In genomic region chr6:127483399-127484055, GRCh38 we compare ENCODE assay signal across 9 cellular contexts. TPM values are rescaled to one million over a fixed set of nuclear protein-coding genes. Genes with fewer than 3 reads are reported as not detected.
DNase-seq lines count a peak whose midpoint lies in the region; ATAC-seq and TF ChIP-seq lines count a peak whose summit lies in the region.
"Had no signal": no experiment of that assay in that cellular context is flagged by ENCODE, and none has a peak within 500 bp of the region (broad histone marks: within the 10 kb centered on the region; RNA-seq: fewer than 3 reads in every experiment).

No MANE protein-coding gene starts in this region.

- BruUV-seq in Calu3 (replicated peaks; lab: Mats Ljungman, UMichigan), result no TSS peak

- H3K9me3 ChIP-seq in upper lobe of left lung, result no peaks in the 10 kb centered on the region

- DNase-seq in Calu3 (no peak), glutamatergic neuron (no peak), COR-L47 (lab: John Stamatoyannopoulos, UW) (no peak), upper lobe of left lung (no peak), nucleus accumbens (lab: John Stamatoyannopoulos, UW) (no peak), RWPE1 (ENCODE audit: low spot score) (no peak)

- H3K9ac ChIP-seq in KMS-11, result peak overlapping the region; percentile 35; the same call in 1 of the 2 replicates
- H3K9ac ChIP-seq: parathyroid adenoma had no signal

- WGBS in upper lobe of left lung, 2 donors, result 78 to 80% methylated on average over 5 of the region's 5 CpGs

- CTCF ChIA-PET in Calu3 (lab: Charles Lee), result interaction anchor here (0.7 to 0.9 kb wide), 2 partner anchors 32 to 36 kb away, joined by 3 to 7 read pairs; partner anchors contain the start of gene MTCL3
- CTCF ChIA-PET in RWPE1 (lab: Yijun Ruan, JAX), result no interaction called here

- H3K4me3 Mint-ChIP-seq in Calu3 (ENCODE audit: low read depth, unreplicated experiment) (peak overlapping the region; percentile 47), glutamatergic neuron (ENCODE audit: unreplicated experiment) (no peak overlapping the region)

- H3K36me3 ChIP-seq in KMS-11 (ENCODE audit: insufficient read depth), result no peaks in the 10 kb centered on the region
- no peaks in the 10 kb centered on the region for H3K36me3 ChIP-seq in upper lobe of left lung

- peak overlapping the region; percentile 77 for H3K27ac Mint-ChIP-seq in Calu3 (ENCODE audit: unreplicated experiment)
- H3K27ac Mint-ChIP-seq in glutamatergic neuron (ENCODE audit: unreplicated experiment), result peak overlapping the region; percentile 3

- peak; percentile 7 for ATAC-seq in GM21717 (IDR thresholded peaks at IDR 0.05; ENCODE audit: unreplicated experiment)
- ATAC-seq in upper lobe of left lung (ENCODE audit: low FRiP score in 2 of 2), result no peak

- H3K27me3 Mint-ChIP-seq in Calu3 (ENCODE audit: unreplicated experiment) (no peaks in the 10 kb centered on the region), glutamatergic neuron (ENCODE audit: unreplicated experiment) (no peaks in the 10 kb centered on the region)

- H4K20me1 ChIP-seq in KMS-11 (ENCODE audit: insufficient read depth), result no peaks in the 10 kb centered on the region

- no peaks in the 10 kb centered on the region for H3K79me2 ChIP-seq in KMS-11 (ENCODE audit: insufficient read depth, low read depth)
- H3K79me2 ChIP-seq: parathyroid adenoma had no signal

- no peak for TF ChIP-seq POLR2A in upper lobe of left lung (IDR thresholded peaks at IDR 0.05)

- TF ChIP-seq EP300 in upper lobe of left lung (IDR thresholded peaks at IDR 0.05), result no peak

- no peaks in the 10 kb centered on the region for H3K27me3 ChIP-seq in KMS-11 (ENCODE audit: insufficient read depth, low read depth)
- no peaks in the 10 kb centered on the region for H3K27me3 ChIP-seq in upper lobe of left lung

- H3K4me3 ChIP-seq in KMS-11 (IDR thresholded peaks at IDR 0.05; ENCODE audit: insufficient read depth, low read depth, low read length), result no peak overlapping the region
- H3K4me3 ChIP-seq in upper lobe of left lung, result no peak overlapping the region

- H3K27ac ChIP-seq in KMS-11, result peak overlapping the region; percentile 81
- peak overlapping the region in 1 of 4 donors; percentile 8 for H3K27ac ChIP-seq in upper lobe of left lung
- no peak overlapping the region for H3K27ac ChIP-seq in RWPE1
- H3K27ac ChIP-seq: parathyroid adenoma had no signal

- peak overlapping the region; percentile 91 for H3K4me2 ChIP-seq in KMS-11

- TF ChIP-seq CTCF in Calu3 (IDR thresholded peaks at IDR 0.05; ENCODE audit: unreplicated experiment) (no peak), KMS-11 (conservative IDR thresholded peaks at IDR 0.05; ENCODE audit: low read depth, low read length) (no peak), glutamatergic neuron (IDR thresholded peaks at IDR 0.05; ENCODE audit: partially characterized antibody, unreplicated experiment) (no peak), upper lobe of left lung (IDR thresholded peaks at IDR 0.05) (no peak), RWPE1 (conservative IDR thresholded peaks at IDR 0.05; ENCODE audit: low read depth) (no peak)

- peaks cover 61% of the 10 kb centered on the region for H3K4me1 Mint-ChIP-seq in Calu3 (ENCODE audit: low read depth, unreplicated experiment)
- peaks cover 3% of the 10 kb centered on the region for H3K4me1 Mint-ChIP-seq in glutamatergic neuron (ENCODE audit: low read depth, unreplicated experiment)

- POLR2A ChIA-PET in RWPE1 (lab: Yijun Ruan, JAX; ENCODE audit: low non-redundant PET), result no interaction called here

- H3K9me3 Mint-ChIP-seq in Calu3 (ENCODE audit: low read depth, unreplicated experiment) (peaks cover under 1% of the 10 kb centered on the region), glutamatergic neuron (ENCODE audit: unreplicated experiment) (peaks cover 2% of the 10 kb centered on the region)

- H3K4me1 ChIP-seq in KMS-11 (ENCODE audit: low read depth, poor library complexity, severe bottlenecking), result peaks cover 28% of the 10 kb centered on the region
- peaks cover 6 to 14% (median 12%) of the 10 kb centered on the region in 4 donors for H3K4me1 ChIP-seq in upper lobe of left lung

- H2AFZ ChIP-seq in KMS-11 (ENCODE audit: low read depth), result peak overlapping the region; percentile 92
- H2AFZ ChIP-seq: parathyroid adenoma had no signal

- intact Hi-C loops in Calu3 (cut with micrococcal nuclease; ENCODE audit: unreplicated experiment), result loop anchor here (5.0 kb wide), 1 partner anchor 34 kb away; the partner anchor contains the start of gene MTCL3

- H3K36me3 Mint-ChIP-seq in Calu3 (ENCODE audit: insufficient read depth, unreplicated experiment), result no peaks in the 10 kb centered on the region
- H3K36me3 Mint-ChIP-seq in glutamatergic neuron (ENCODE audit: unreplicated experiment), result no peaks in the 10 kb centered on the region

RNA-seq across cellular contexts. Expression of gene KIAA0408, which starts 24.3 kb away (rescaled TPM):
- 0.31 and 0.91 TPM in 2 replicates for total RNA-seq in Calu3 (2022)
- total RNA-seq in glutamatergic neuron (ENCODE audit: unreplicated experiment), result 110 TPM
- total RNA-seq in upper lobe of left lung, result 10 to 100 TPM in 5 of 6 donors, 1 to 10 TPM in 1; 6.4 to 80.5 (median 32.2) TPM
